14 cellular contexts compared by ENCODE assay signal in the genomic region with DNA sequence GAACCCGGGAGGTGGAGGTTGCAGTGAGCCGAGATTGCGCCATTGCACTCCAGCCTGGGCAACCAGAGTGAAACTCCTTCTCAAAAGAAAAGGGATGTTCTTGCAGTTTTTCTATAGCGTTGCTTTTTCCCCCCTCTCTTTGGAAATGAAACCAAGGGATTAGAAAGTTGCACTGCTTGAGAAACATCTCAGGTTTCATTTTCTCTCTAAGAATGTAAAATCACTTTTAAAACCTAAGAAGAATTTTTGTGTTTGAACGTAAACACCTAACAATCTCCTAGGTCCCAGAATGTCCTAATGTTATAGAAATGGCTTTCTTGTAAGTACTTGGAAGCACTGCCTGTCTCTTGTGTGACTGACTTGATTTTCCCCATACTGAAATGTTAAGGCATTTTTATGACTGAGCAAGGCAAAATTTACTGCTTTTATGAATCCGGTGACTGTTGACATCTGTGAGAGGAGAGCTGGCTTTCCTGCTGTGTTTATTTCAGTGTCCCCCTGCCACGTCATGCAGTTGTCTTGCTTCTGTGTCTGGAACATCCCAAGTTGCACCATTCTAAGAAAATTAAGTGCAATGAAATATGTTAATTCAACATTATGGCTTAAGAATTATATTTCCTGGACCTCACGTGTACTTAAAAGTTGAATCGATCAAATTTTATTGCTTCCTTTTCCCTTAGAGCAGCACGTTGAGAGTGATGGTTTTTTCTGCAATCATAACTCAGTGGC. TPM values are rescaled to one million over a fixed set of nuclear protein-coding genes. Genes with fewer than 3 reads are reported as not detected.
A peak's percentile ranks its signal among the peaks of the same experiment; 100 is the strongest.
DNase-seq lines count a peak whose midpoint lies in the region; TF ChIP-seq lines count a peak whose summit lies in the region.
"Had no signal": no experiment of that assay in that cellular context is flagged by ENCODE, and none has a peak within 500 bp of the region (broad histone marks: within the 10 kb centered on the region; RNA-seq: fewer than 3 reads in every experiment).

No MANE protein-coding gene starts in this region.

- peak overlapping the region in 3 of 4 donors; percentile 8 to 44 (median 31) for H3K27ac ChIP-seq in sigmoid colon
- H3K27ac ChIP-seq in PC-9, result no peak overlapping the region
- H3K27ac ChIP-seq: left ventricle myocardium inferior had no signal

- H3K36me3 ChIP-seq in Loucy (ENCODE audit: insufficient read depth, low read length), result peaks cover 33% of the 10 kb centered on the region
- H3K36me3 ChIP-seq in adipocyte (ENCODE audit: control insufficient read depth, insufficient read depth, low read length, severe bottlenecking), result peaks cover 33% of the 10 kb centered on the region
- peaks cover 0 to 57% (median 0%) of the 10 kb centered on the region in 4 donors for H3K36me3 ChIP-seq in sigmoid colon
- peaks cover 17% of the 10 kb centered on the region for H3K36me3 ChIP-seq in PC-9 (ENCODE audit: low read depth)

- H3K79me2 ChIP-seq in Loucy (ENCODE audit: insufficient read depth, low read length), result peaks cover 13% of the 10 kb centered on the region
- H3K79me2 ChIP-seq in PC-9 (ENCODE audit: low read depth), result peaks cover 13% of the 10 kb centered on the region; the same call in 1 of the 2 replicates

- H3K27me3 ChIP-seq in Loucy (ENCODE audit: insufficient read depth, low read length, poor library complexity, severe bottlenecking) (no peaks in the 10 kb centered on the region), adipocyte (replicated peaks; ENCODE audit: control insufficient read depth, insufficient read depth, low read length) (no peaks in the 10 kb centered on the region), sigmoid colon (no peaks in the 10 kb centered on the region), PC-9 (ENCODE audit: insufficient read depth, low read depth) (no peaks in the 10 kb centered on the region)
- H3K27me3 ChIP-seq: heart right ventricle had no signal

- peak overlapping the region; percentile 58 for H3K4me3 ChIP-seq in Loucy (ENCODE audit: low read length, poor library complexity, severe bottlenecking)
- H3K4me3 ChIP-seq in adipocyte (ENCODE audit: low read length), result no peak overlapping the region
- H3K4me3 ChIP-seq in sigmoid colon, result no peak overlapping the region
- H3K4me3 ChIP-seq in PC-9, result no peak overlapping the region
- H3K4me3 ChIP-seq: heart right ventricle, left ventricle myocardium inferior had no signal

- TF ChIP-seq POLR2A in sigmoid colon (IDR thresholded peaks at IDR 0.05), result no peak

- H3K9ac ChIP-seq in Loucy (ENCODE audit: low read depth, low read length, poor library complexity, severe bottlenecking) (peak overlapping the region; percentile 6), adipocyte (ENCODE audit: low read length) (no peak overlapping the region)

- CTCF ChIA-PET in PC-9 (lab: Charles Lee), result no interaction called here

- DNase-seq in GM03348 (ENCODE audit: low spot score) (peak; percentile 56), adipocyte (ENCODE audit: low read depth) (peak; percentile 16), sigmoid colon (peak; percentile 73), PC-9 (no peak), superior temporal gyrus (ENCODE audit: extremely low spot score) (no peak), NCI-H2107 treated with DMSO at 0.1 percent for 48 hours (lab: John Stamatoyannopoulos, UW; ENCODE audit: unreplicated experiment) (no peak)
- DNase-seq: activated B cell treated with CpG ODN at 0.5 μM for 24 hours; COR-L47; heart right ventricle; left ventricle myocardium inferior; naive thymus-derived CD8-positive, alpha-beta T cell; NCI-H1930; substantia nigra had no signal

- no TSS peak for BruUV-seq in PC-9 (replicated peaks; lab: Mats Ljungman, UMichigan)

- TF ChIP-seq CTCF in Loucy (conservative IDR thresholded peaks at IDR 0.05; ENCODE audit: low read length) (no peak), sigmoid colon (IDR thresholded peaks at IDR 0.05) (no peak), PC-9 (conservative IDR thresholded peaks at IDR 0.05) (no peak)

- intact Hi-C loops in sigmoid colon (cut with DNase I), result no loop called here
- intact Hi-C loops in PC-9 (cut with micrococcal nuclease; ENCODE audit: unreplicated experiment), result no loop called here

- H3K9me3 ChIP-seq in Loucy (ENCODE audit: insufficient read depth, low read depth, low read length), result no peaks in the 10 kb centered on the region
- H3K9me3 ChIP-seq in adipocyte (ENCODE audit: control insufficient read depth, low read length), result no peaks in the 10 kb centered on the region
- no peaks in the 10 kb centered on the region for H3K9me3 ChIP-seq in sigmoid colon
- H3K9me3 ChIP-seq in PC-9 (ENCODE audit: insufficient read depth, low read depth), result no peaks in the 10 kb centered on the region
- H3K9me3 ChIP-seq: heart right ventricle, left ventricle myocardium inferior had no signal

- H3K4me1 ChIP-seq in Loucy (ENCODE audit: insufficient read depth, low read length, poor library complexity, severe bottlenecking), result peaks cover 37% of the 10 kb centered on the region
- peaks cover 3% of the 10 kb centered on the region for H3K4me1 ChIP-seq in adipocyte (ENCODE audit: control insufficient read depth, insufficient read depth, low read length)
- H3K4me1 ChIP-seq in sigmoid colon, result peaks cover 0 to 6% (median 0%) of the 10 kb centered on the region in 4 donors
- no peaks in the 10 kb centered on the region for H3K4me1 ChIP-seq in PC-9 (replicated peaks; ENCODE audit: insufficient read depth)
- H3K4me1 ChIP-seq: left ventricle myocardium inferior had no signal

- WGBS in sigmoid colon, 2 donors, result 37 to 50% methylated on average over 10 of the region's 10 CpGs

- H3K9me2 ChIP-seq in Loucy (replicated peaks; ENCODE audit: low read depth, low read length) (no peaks in the 10 kb centered on the region), PC-9 (ENCODE audit: insufficient read depth) (no peaks in the 10 kb centered on the region)

- POLR2A ChIA-PET in PC-9 (lab: Charles Lee; ENCODE audit: unreplicated experiment), result no interaction called here

- no peak for TF ChIP-seq EP300 in sigmoid colon (IDR thresholded peaks at IDR 0.05)

- H2AFZ ChIP-seq in Loucy (ENCODE audit: low read length) (no peak overlapping the region), PC-9 (no peak overlapping the region)

- peaks cover 2% of the 10 kb centered on the region for H4K20me1 ChIP-seq in Loucy (ENCODE audit: insufficient read depth, low read length, poor library complexity, severe bottlenecking)
- 0 out of 2 replicates have a peak, but pooled peaks cover 3% of the 10 kb centered on the region for H4K20me1 ChIP-seq in PC-9 (ENCODE audit: insufficient read depth)

- H3F3A ChIP-seq in Loucy (ENCODE audit: low read depth) (peaks cover 19% of the 10 kb centered on the region; the same call in 1 of the 2 replicates), PC-9 (ENCODE audit: insufficient read depth, low read depth) (no peaks in the 10 kb centered on the region; the same call in 1 of the 2 replicates)

- H3K4me2 ChIP-seq in Loucy (ENCODE audit: low read depth, low read length, poor library complexity, severe bottlenecking), result peak overlapping the region; percentile 71
- H3K4me2 ChIP-seq in PC-9, result no peak overlapping the region

RNA-seq across cellular contexts. Expression of a gene that starts 37.8 kb away (rescaled TPM):
- total RNA-seq in sigmoid colon (10 to 100 TPM; 16.6 to 34.3 (median 23.8) TPM), PC-9 (2021) (58.5 and 73.2 TPM in 2 replicates)
- polyA plus RNA-seq in sigmoid colon, result 10 to 100 TPM in 1 of 3 donors, 1 to 10 TPM in 2; 3.6 to 18.7 (median 6.2) TPM

Comparison
In these comparisons a context has a peak if more than half of its experiments do, and no peak if none do; other contexts are left out.
1. DNase-seq: peak in GM03348 (single experiment), adipocyte (single experiment) and sigmoid colon (single experiment); none in PC-9 (0 of 2), superior temporal gyrus (single experiment) and NCI-H2107 treated with DMSO at 0.1 percent for 48 hours (single experiment).